In the genomic region with DNA sequence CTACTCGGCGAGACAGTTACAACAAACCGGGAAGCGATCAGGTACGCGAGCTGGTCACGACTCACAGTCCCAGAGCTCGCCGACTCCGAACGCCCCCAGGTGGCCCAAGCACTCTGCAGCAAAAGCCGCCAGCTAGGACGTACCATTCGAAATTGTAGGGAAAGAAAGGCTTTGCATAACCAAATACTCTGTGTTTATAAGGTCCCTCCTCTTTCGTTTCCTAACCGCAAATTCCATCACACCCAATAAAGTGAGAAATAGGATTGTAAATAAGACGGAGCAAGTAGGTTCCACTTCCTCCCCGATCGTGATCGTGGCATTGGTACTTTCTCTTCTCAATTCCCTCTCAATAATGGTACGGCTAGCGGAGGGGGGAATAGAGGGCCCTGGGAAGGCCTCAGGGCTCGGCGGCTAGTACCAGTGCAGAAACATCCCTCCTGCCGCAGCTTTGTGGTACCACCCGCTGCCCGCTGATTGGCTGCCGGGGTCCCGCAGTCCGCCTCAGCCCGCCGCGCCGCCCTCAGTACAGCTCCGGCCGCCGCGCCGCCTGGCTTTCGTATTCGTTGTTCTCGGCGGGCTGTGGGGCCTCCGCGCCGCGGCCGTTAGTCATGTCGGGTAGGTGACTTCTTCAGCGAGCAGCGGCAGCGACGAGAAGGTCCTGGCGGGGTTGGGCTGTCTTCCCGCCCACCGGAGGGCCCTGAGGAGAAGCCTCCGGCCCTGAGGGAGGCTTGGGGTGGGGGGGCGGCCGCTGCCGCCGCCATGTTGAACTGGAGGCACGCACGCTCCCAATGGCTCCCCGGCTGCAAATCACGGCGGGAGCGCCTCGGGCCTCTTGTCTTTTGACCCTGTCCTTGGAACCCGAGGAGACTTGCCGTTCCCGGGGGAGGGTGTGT, we compare ENCODE assay signal across 8 cellular contexts. TPM values are rescaled to one million over a fixed set of nuclear protein-coding genes. Genes with fewer than 3 reads are reported as not detected.
DNase-seq lines count a peak whose midpoint lies in the region; ATAC-seq and TF ChIP-seq lines count a peak whose summit lies in the region.

A gene (plus strand): TSS at position 523 of the 893 bp plus-strand sequence. CDS start 86 bp downstream, at position 609.

- peak; percentile 97 for DNase-seq in DMS114 treated with DMSO at 0.1 percent for 48 hours (lab: John Stamatoyannopoulos, UW; ENCODE audit: unreplicated experiment)
- peak; percentile 99 for DNase-seq in IMR-90
- DNase-seq in OCI-LY7 (ENCODE audit: low spot score), result peak; percentile 98
- peak; percentile 91 for DNase-seq in activated T-cell treated with anti-CD3 and anti-CD28 coated beads for 24 hours (ENCODE audit: low read depth)
- DNase-seq in epithelial cell of esophagus (ENCODE audit: low read depth), result peak; percentile 99
- peak; percentile 94 to 97 (median 95) for DNase-seq in mucosa of descending colon
- DNase-seq in stimulated activated CD8-positive, alpha-beta memory T cell treated with anti-CD3 and anti-CD28 coated beads, Interleukin-4, amount 100 ng/mL, for 24 hours (ENCODE audit: low read depth), result peak; percentile 92

- TF ChIP-seq CTCF in IMR-90 (conservative IDR thresholded peaks at IDR 0.05; ENCODE audit: low read depth, low read length) (peak; percentile 76), OCI-LY7 (conservative IDR thresholded peaks at IDR 0.05; ENCODE audit: low read length) (peak; percentile 91), epithelial cell of esophagus (IDR thresholded peaks at IDR 0.05; ENCODE audit: insufficient read depth, low read depth, low read length, missing control alignments) (peak; percentile 88), mucosa of descending colon (IDR thresholded peaks at IDR 0.05) (peak; percentile 67)

- dilution Hi-C loops in IMR-90 (cut with HindIII; ENCODE audit: low sequenced_read_pairs, unreplicated experiment), result no loop called here

- H3K14ac ChIP-seq in IMR-90 (replicated peaks; ENCODE audit: low read depth, low read length), result peak within 1 kb of the TSS; percentile 93

- no peaks in the 10 kb centered on the region for H3K27me3 ChIP-seq in IMR-90 (ENCODE audit: control insufficient read depth, insufficient read depth, low read length)

- H3K4me3 ChIP-seq in IMR-90 (ENCODE audit: insufficient read depth, low read depth, low read length), result peak within 1 kb of the TSS; percentile 83
- peak within 1 kb of the TSS; percentile 91 for H3K4me3 ChIP-seq in OCI-LY7 (ENCODE audit: low read depth, low read length, poor library complexity, severe bottlenecking)
- H3K4me3 ChIP-seq in epithelial cell of esophagus (ENCODE audit: low read length), result peak within 1 kb of the TSS; percentile 97
- peak within 1 kb of the TSS; percentile 65 for H3K4me3 ChIP-seq in mucosa of descending colon

- peaks cover 14% of the 10 kb centered on the region for H3K9me1 ChIP-seq in IMR-90 (ENCODE audit: insufficient read depth, low read length)

- ATAC-seq in GM21528 (IDR thresholded peaks at IDR 0.05; ENCODE audit: low FRiP score, unreplicated experiment), result peak; percentile 90
- ATAC-seq in IMR-90 (ENCODE audit: low read depth), result peak; percentile 93
- peak; percentile 95 for ATAC-seq in mucosa of descending colon

- H3K9me3 ChIP-seq in IMR-90 (ENCODE audit: control insufficient read depth, insufficient read depth, low read length), result no peaks in the 10 kb centered on the region
- no peaks in the 10 kb centered on the region for H3K9me3 ChIP-seq in OCI-LY7 (ENCODE audit: low read length)
- H3K9me3 ChIP-seq in mucosa of descending colon, result no peaks in the 10 kb centered on the region

- peaks cover 49% of the 10 kb centered on the region for H3K79me2 ChIP-seq in OCI-LY7 (ENCODE audit: insufficient read depth, low read depth, low read length)

- peak within 1 kb of the TSS; percentile 93 for H4K91ac ChIP-seq in IMR-90 (ENCODE audit: insufficient read depth, low read depth, low read length)

- H3K9me2 ChIP-seq in OCI-LY7 (ENCODE audit: insufficient read depth, low read length), result no peaks in the 10 kb centered on the region

- H3K9ac ChIP-seq in IMR-90 (ENCODE audit: low read depth, low read length), result peak within 1 kb of the TSS; percentile 88

- H4K20me1 ChIP-seq in IMR-90 (ENCODE audit: insufficient read depth, low read length), result peaks cover 35% of the 10 kb centered on the region
- H4K20me1 ChIP-seq in OCI-LY7 (ENCODE audit: insufficient read depth, low read length), result peaks cover 35% of the 10 kb centered on the region

- peak within 1 kb of the TSS; percentile 96 for H2AK9ac ChIP-seq in IMR-90 (replicated peaks; ENCODE audit: low read depth, low read length, poor library complexity)

- H3K36me3 ChIP-seq in IMR-90 (ENCODE audit: control insufficient read depth, insufficient read depth, low read length) (0 out of 2 replicates have a peak, but pooled peaks cover 2% of the 10 kb centered on the region), OCI-LY7 (ENCODE audit: insufficient read depth, low read length) (peaks cover 41% of the 10 kb centered on the region; the same call in 1 of the 2 replicates), mucosa of descending colon (ENCODE audit: low read depth) (no peaks in the 10 kb centered on the region)

- TF ChIP-seq POLR2A in IMR-90 (IDR thresholded peaks at IDR 0.05; ENCODE audit: low read depth, low read length), result peak; percentile 99

- POLR2A ChIA-PET in IMR-90 (lab: Charles Lee; ENCODE audit: unreplicated experiment) (interaction anchor here (0.6 to 0.7 kb wide), 2 partner anchors 12 to 21 kb away, joined by 3 to 4 read pairs; no protein-coding TSS in a partner anchor), OCI-LY7 (lab: Charles Lee) (interaction anchor here (0.6 to 1.9 kb wide), 11 partner anchors 8 to 232 kb away, joined by 3 to 8 read pairs (median 3); a partner anchor contains a TSS)

- in situ Hi-C loops in IMR-90 (cut with MboI; ENCODE audit: low sequenced_read_pairs), result loop anchor here (5.0 kb wide), 1 partner anchor 47 kb away; a partner anchor contains a TSS

- CTCF ChIA-PET in IMR-90 (lab: Yijun Ruan, JAX), result interaction anchor here (0.5 to 1.8 kb wide), 10 partner anchors 11 to 358 kb away, joined by 3 to 18 read pairs (median 5); no protein-coding TSS in a partner anchor
- CTCF ChIA-PET in OCI-LY7 (lab: Charles Lee; ENCODE audit: unreplicated experiment), result interaction anchor here (0.8 to 1.9 kb wide), 4 partner anchors 29 to 49 kb away, joined by 3 to 13 read pairs (median 4); no protein-coding TSS in a partner anchor

- H3K27ac ChIP-seq in IMR-90 (ENCODE audit: insufficient read depth, low read length) (peak within 1 kb of the TSS; percentile 91), OCI-LY7 (ENCODE audit: low read depth, low read length, poor library complexity, severe bottlenecking) (peak within 1 kb of the TSS; percentile 78)

- peak within 1 kb of the TSS; percentile 84 for H4K5ac ChIP-seq in IMR-90 (ENCODE audit: low read depth, low read length)

- H3K4me2 ChIP-seq in IMR-90 (ENCODE audit: low read depth, low read length) (peak within 1 kb of the TSS; percentile 96), OCI-LY7 (ENCODE audit: low read length) (peak within 1 kb of the TSS; percentile 98)

- H3K4ac ChIP-seq in IMR-90 (ENCODE audit: low read depth, low read length), result peak within 1 kb of the TSS; percentile 93

- H3K23ac ChIP-seq in IMR-90 (ENCODE audit: low read depth, low read length), result peak within 1 kb of the TSS; percentile 95

- peak within 1 kb of the TSS; percentile 86 for H2AK5ac ChIP-seq in IMR-90 (ENCODE audit: low read depth, low read length)

- H3K79me1 ChIP-seq in IMR-90 (ENCODE audit: low read depth in 1 of 2, low read length in 2 of 2), result peaks cover 0 to 27% of the 10 kb centered on the region in 2 experiments; a peak in 2 of 4 replicates

- peak within 1 kb of the TSS; percentile 96 for H2BK5ac ChIP-seq in IMR-90 (ENCODE audit: low read depth, low read length, poor library complexity, severe bottlenecking)

- peak; percentile 61 for TF ChIP-seq RAD21 in IMR-90 (IDR thresholded peaks at IDR 0.05; ENCODE audit: low read length)

- BruUV-seq in IMR-90 (replicated peaks; lab: Mats Ljungman, UMichigan) (no TSS peak), OCI-LY7 (replicated peaks; lab: Mats Ljungman, UMichigan) (no TSS peak)

- H2BK120ac ChIP-seq in IMR-90 (ENCODE audit: low read depth, low read length), result peak within 1 kb of the TSS; percentile 98

- H2BK15ac ChIP-seq in IMR-90 (ENCODE audit: low read depth, low read length), result peak within 1 kb of the TSS; percentile 77

- H3K4me1 ChIP-seq in IMR-90 (ENCODE audit: control insufficient read depth, insufficient read depth, low read length) (peaks cover 10% of the 10 kb centered on the region), OCI-LY7 (ENCODE audit: insufficient read depth, low read length, poor library complexity, severe bottlenecking) (peaks cover 34% of the 10 kb centered on the region), mucosa of descending colon (ENCODE audit: low read depth) (peaks cover 17% of the 10 kb centered on the region)

- H4K8ac ChIP-seq in IMR-90 (ENCODE audit: low read depth in 2 of 2, low read length in 2 of 2), result peak within 1 kb of the TSS; percentile 12 to 97

- H3K56ac ChIP-seq in IMR-90 (ENCODE audit: extremely low read depth, insufficient read depth, low read length), result peak within 1 kb of the TSS; percentile 95

- WGBS in IMR-90 (ENCODE audit: extremely low coverage in 2 of 2, insufficient read length in 1 of 2), 2 experiments, result 0% methylated on average over 8 of the region's 71 CpGs; no CpG with 5 or more reads in 1 of the 2 experiments

- H2AFZ ChIP-seq in IMR-90 (replicated peaks; ENCODE audit: low read length, poor library complexity), result peak within 1 kb of the TSS; percentile 92
- H2AFZ ChIP-seq in OCI-LY7 (ENCODE audit: low read length), result peak within 1 kb of the TSS; percentile 96

- intact Hi-C loops in IMR-90 (cut with micrococcal nuclease), result loop anchor here (1.0 kb wide), 1 partner anchor 222 kb away; a partner anchor contains a TSS
- intact Hi-C loops in OCI-LY7 (cut with micrococcal nuclease; ENCODE audit: unreplicated experiment), result loop anchor here (1.0 to 5.0 kb wide), 2 partner anchors 45 to 222 kb away; a partner anchor contains a TSS
- intact Hi-C loops in mucosa of descending colon (cut with DNase I, micrococcal nuclease), result loop anchor here in 1 of 2 donors (5.0 kb wide), 1 partner anchor 42 kb away; no protein-coding TSS in a partner anchor

- H3K18ac ChIP-seq in IMR-90 (ENCODE audit: low read depth, low read length), result peak within 1 kb of the TSS; percentile 95

- peak within 1 kb of the TSS; percentile 97 for H2BK20ac ChIP-seq in IMR-90 (ENCODE audit: low read depth, low read length)

TF ChIP-seq in IMR-90, 13 proteins besides CTCF, POLR2A, EP300 and RAD21 (continues in another document):
- TF ChIP-seq SMC3 (IDR thresholded peaks at IDR 0.05; ENCODE audit: low read depth, low read length) (peak; percentile 47), BHLHE40 (IDR thresholded peaks at IDR 0.05; ENCODE audit: low read depth, low read length) (peak; percentile 99), RCOR1 (IDR thresholded peaks at IDR 0.05; ENCODE audit: insufficient replicate concordance, low read length) (no peak), FOS (IDR thresholded peaks at IDR 0.05; ENCODE audit: low read depth, low read length) (no peak)

RNA-seq across cellular contexts. Expression of the gene that starts here (rescaled TPM):
- total RNA-seq in IMR-90 (2012; rRNA removed), result 46.8 and 47.2 TPM in 2 replicates
- polyA plus RNA-seq in IMR-90 (2012; rRNA removed), result 69.8 and 98.0 TPM in 2 replicates
- 24.8 and 31.2 TPM in 2 replicates for polyA plus RNA-seq in IMR-90 (2012; cell fraction: cytosol; rRNA removed)
- polyA plus RNA-seq in IMR-90 (2012; cell fraction: nucleus; rRNA removed; ENCODE audit: low replicate concordance), result 16.5 and 67.6 TPM in 2 replicates
- total RNA-seq in OCI-LY7 (2014; rRNA removed; shearing (Covaris generic)), result 61.9 and 65.9 TPM in 2 replicates
- total RNA-seq in OCI-LY7 (2022), result 256 and 279 TPM in 2 replicates
- total RNA-seq in mucosa of descending colon, result 100 to 1,000 TPM; 131 to 165 (median 159) TPM

Comparison
In these comparisons a context has a peak if more than half of its experiments do, and no peak if none do; other contexts are left out.
1. Peak in every context shown above with its lines: DNase-seq, ATAC-seq, H3K4me3 ChIP-seq and H3K27ac ChIP-seq.